In genomic region chr10:58389024-58389423, GRCh38 we compare ENCODE assay signal across 33 cellular contexts.
"Had no signal": no experiment of that assay in that cellular context is flagged by ENCODE, and none has a peak within 500 bp of the region (broad histone marks: within the 10 kb centered on the region; RNA-seq: fewer than 3 reads in every experiment).

No MANE protein-coding gene starts in this region.

- H3K9me3 ChIP-seq: adrenal gland, body of pancreas, esophagus muscularis mucosa, gastrocnemius medialis, heart left ventricle had no signal

- FAIRE-seq: colon had no signal

- H3K27ac Mint-ChIP-seq: activated CD4-positive, alpha-beta T cell treated with anti-CD3 and anti-CD28 coated beads, Interleukin-2, amount 10 ng/mL, durations not matched to agents 24 days and 14 days; activated CD8-positive, alpha-beta T cell treated with anti-CD3 and anti-CD28 coated beads, Interleukin-2, amount 10 ng/mL, durations not matched to agents 7 days and 5 days; activated naive CD8-positive, alpha-beta T cell treated with anti-CD3 and anti-CD28 coated beads, Interleukin-2, amount 50 U/mL, for 24 hours; activated T-helper 1 cell treated with anti-CD3 and anti-CD28 coated beads, Interleukin-12 subunit alpha, Interleukin-12 subunit beta, Interleukin-2, Interleukin-4 antibody, amounts not matched to agents 30 ng/mL and 10 ng/mL and 1 ng/mL, durations not matched to agents 14 hours and 24 hours and 36 hours had no signal

- H3K9me3 Mint-ChIP-seq: activated CD4-positive, alpha-beta memory T cell treated with anti-CD3 and anti-CD28 coated beads for 36 hours; activated CD4-positive, alpha-beta T cell treated with anti-CD3 and anti-CD28 coated beads, Interleukin-2, amount 10 ng/mL, durations not matched to agents 24 days and 14 days; activated naive CD8-positive, alpha-beta T cell treated with anti-CD3 and anti-CD28 coated beads for 36 hours; activated naive CD8-positive, alpha-beta T cell treated with anti-CD3 and anti-CD28 coated beads, Interleukin-2, amount 50 U/mL, for 24 hours; activated T-helper 1 cell treated with anti-CD3 and anti-CD28 coated beads, Interleukin-12 subunit alpha, Interleukin-12 subunit beta, Interleukin-2, Interleukin-4 antibody, amounts not matched to agents 30 ng/mL and 10 ng/mL and 1 ng/mL, durations not matched to agents 14 hours and 24 hours and 36 hours; effector memory CD8-positive, alpha-beta T cell had no signal

- H3K27me3 Mint-ChIP-seq: activated CD4-positive, alpha-beta memory T cell treated with anti-CD3 and anti-CD28 coated beads for 36 hours; activated CD4-positive, alpha-beta T cell treated with anti-CD3 and anti-CD28 coated beads for 36 hours; activated CD8-positive, alpha-beta memory T cell treated with anti-CD3 and anti-CD28 coated beads, Interleukin-2, amount 10 ng/mL, durations not matched to agents 7 days and 5 days; activated naive CD8-positive, alpha-beta T cell treated with anti-CD3 and anti-CD28 coated beads for 36 hours; activated naive CD8-positive, alpha-beta T cell treated with anti-CD3 and anti-CD28 coated beads, Interleukin-2, amount 50 U/mL, for 24 hours; effector memory CD8-positive, alpha-beta T cell had no signal

- H3K27ac ChIP-seq: adrenal gland, body of pancreas, esophagus muscularis mucosa, foreskin keratinocyte, gastrocnemius medialis, heart left ventricle had no signal

- H3K4me3 Mint-ChIP-seq: activated CD4-positive, alpha-beta memory T cell treated with anti-CD3 and anti-CD28 coated beads for 36 hours; activated CD4-positive, alpha-beta T cell treated with anti-CD3 and anti-CD28 coated beads for 36 hours; activated CD4-positive, alpha-beta T cell treated with anti-CD3 and anti-CD28 coated beads, Interleukin-2, amount 10 ng/mL, durations not matched to agents 24 days and 14 days; activated CD8-positive, alpha-beta memory T cell treated with anti-CD3 and anti-CD28 coated beads, Interleukin-2, amount 10 ng/mL, durations not matched to agents 7 days and 5 days; activated CD8-positive, alpha-beta T cell treated with anti-CD3 and anti-CD28 coated beads, Interleukin-2, amount 10 ng/mL, durations not matched to agents 7 days and 5 days; activated naive CD8-positive, alpha-beta T cell treated with anti-CD3 and anti-CD28 coated beads for 36 hours; activated naive CD8-positive, alpha-beta T cell treated with anti-CD3 and anti-CD28 coated beads, Interleukin-2, amount 50 U/mL, for 24 hours; activated T-helper 1 cell treated with anti-CD3 and anti-CD28 coated beads, Interleukin-12 subunit alpha, Interleukin-12 subunit beta, Interleukin-2, Interleukin-4 antibody, amounts not matched to agents 30 ng/mL and 10 ng/mL and 1 ng/mL, durations not matched to agents 14 hours and 24 hours and 36 hours; effector memory CD8-positive, alpha-beta T cell had no signal

- ATAC-seq: activated CD4-positive, alpha-beta T cell treated with anti-CD3 and anti-CD28 coated beads for 36 hours; activated CD8-positive, alpha-beta memory T cell treated with anti-CD3 and anti-CD28 coated beads, Interleukin-2, amount 10 ng/mL, durations not matched to agents 7 days and 5 days; activated CD8-positive, alpha-beta T cell treated with anti-CD3 and anti-CD28 coated beads, Interleukin-2, amount 10 ng/mL, durations not matched to agents 7 days and 5 days; activated naive CD8-positive, alpha-beta T cell treated with anti-CD3 and anti-CD28 coated beads, Interleukin-2, amount 50 U/mL, for 24 hours; body of pancreas; effector memory CD8-positive, alpha-beta T cell; foreskin keratinocyte; gastrocnemius medialis; heart left ventricle had no signal

- H3K4me3 ChIP-seq: adrenal gland, body of pancreas, esophagus muscularis mucosa, gastrocnemius medialis, heart left ventricle had no signal

- DNase-seq: activated CD4-positive, alpha-beta memory T cell treated with anti-CD3 and anti-CD28 coated beads for 36 hours; activated CD4-positive, alpha-beta T cell treated with anti-CD3 and anti-CD28 coated beads for 36 hours; activated CD4-positive, alpha-beta T cell treated with anti-CD3 and anti-CD28 coated beads, Interleukin-2, amount 10 ng/mL, durations not matched to agents 24 days and 14 days; activated CD4-positive, CD25-positive, alpha-beta regulatory T cell; activated CD4-positive, CD25-positive, alpha-beta regulatory T cell treated with anti-CD3 and anti-CD28 coated beads, Interleukin-2, amount 50 U/mL, for 72 hours; activated CD8-positive, alpha-beta memory T cell treated with anti-CD3 and anti-CD28 coated beads, Interleukin-2, amount 10 ng/mL, durations not matched to agents 7 days and 5 days; activated CD8-positive, alpha-beta memory T cell treated with anti-CD3 and anti-CD28 coated beads, Interleukin-2, amount 50 U/mL, for 4 hours; activated CD8-positive, alpha-beta T cell treated with anti-CD3 and anti-CD28 coated beads, Interleukin-2, amount 10 ng/mL, durations not matched to agents 7 days and 5 days; activated gamma-delta T cell; activated naive CD4-positive, alpha-beta T cell treated with anti-CD3 and anti-CD28 coated beads, Interleukin-2, amount 50 U/mL, for 16 hours; activated naive CD4-positive, alpha-beta T cell treated with Interleukin-2 at 50 U/mL for 16 hours; activated naive CD8-positive, alpha-beta T cell treated with anti-CD3 and anti-CD28 coated beads for 36 hours; activated naive CD8-positive, alpha-beta T cell treated with anti-CD3 and anti-CD28 coated beads, Interleukin-2, amount 50 U/mL, for 24 hours; activated T-cell treated with anti-CD3 and anti-CD28 coated beads, Interleukin-2, amount 50 U/mL, for 1 hour; activated T-cell treated with anti-CD3 and anti-CD28 coated beads, Interleukin-2, amount 50 U/mL, for 48 hours; adrenal gland; amygdala; aorta; body of pancreas; caudate nucleus; cortex of kidney; dermis blood vessel endothelial cell; effector CD4-positive, alpha-beta T cell; effector memory CD8-positive, alpha-beta T cell; erythroblast; foreskin keratinocyte; gastrocnemius medialis; glutamatergic neuron; heart left ventricle; T-helper 2 cell had no signal

- H3K27me3 ChIP-seq: adrenal gland, body of pancreas, esophagus muscularis mucosa, foreskin keratinocyte, gastrocnemius medialis, heart left ventricle had no signal
